ENCODE assay signal across 17 cellular contexts in the genomic region with DNA sequence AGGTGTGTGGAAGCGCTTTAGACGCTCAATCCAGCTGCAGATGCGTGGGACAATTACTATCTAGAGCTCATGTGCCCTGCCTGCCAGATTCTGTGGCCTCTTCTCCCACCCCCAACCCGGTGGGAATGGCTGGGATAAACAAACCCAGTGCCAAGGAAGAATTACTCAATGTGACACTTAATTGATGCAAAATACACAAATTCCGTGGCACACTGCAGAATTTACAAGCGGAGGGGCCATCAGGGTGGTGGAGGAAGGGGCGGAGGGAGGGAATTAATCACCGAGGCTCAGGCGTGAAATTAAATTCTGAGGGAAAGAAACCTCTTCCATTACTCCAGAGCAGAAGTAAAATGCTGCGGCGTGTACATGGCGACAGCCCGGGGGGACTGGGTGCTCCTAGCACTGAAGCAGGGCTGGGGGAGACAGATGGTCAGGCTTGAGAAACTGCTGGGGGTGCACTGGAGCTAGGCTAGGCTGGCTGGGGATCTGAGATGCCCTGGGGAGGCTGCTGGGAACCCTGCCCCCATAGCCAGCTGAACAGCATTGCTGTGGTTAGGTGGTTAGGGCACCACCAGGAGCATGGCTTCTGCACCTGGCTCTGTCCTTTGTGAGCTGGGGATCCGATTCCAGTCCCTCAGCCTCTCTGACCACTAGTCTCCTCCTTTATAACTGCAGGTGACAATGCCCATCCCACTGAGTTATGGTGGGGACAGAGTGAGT.
A peak's percentile ranks its signal among the peaks of the same experiment; 100 is the strongest.
DNase-seq lines count a peak whose midpoint lies in the region; ATAC-seq and TF ChIP-seq lines count a peak whose summit lies in the region.
"Had no signal": no experiment of that assay in that cellular context is flagged by ENCODE, and none has a peak within 500 bp of the region (broad histone marks: within the 10 kb centered on the region; RNA-seq: fewer than 3 reads in every experiment).

No MANE protein-coding gene starts in this region.

- H3K4me3 Mint-ChIP-seq in naive thymus-derived CD8-positive, alpha-beta T cell = no peak overlapping the region
- H3K4me3 Mint-ChIP-seq: activated T-cell treated with anti-CD3 and anti-CD28 coated beads, Interleukin-2, amount 50 U/mL, for 72 hours; naive thymus-derived CD4-positive, alpha-beta T cell had no signal

- no peaks in the 10 kb centered on the region for H3K9me3 Mint-ChIP-seq in naive thymus-derived CD8-positive, alpha-beta T cell
- H3K9me3 Mint-ChIP-seq: activated T-cell treated with anti-CD3 and anti-CD28 coated beads, Interleukin-2, amount 50 U/mL, for 72 hours; naive thymus-derived CD4-positive, alpha-beta T cell had no signal

- H3K4me1 ChIP-seq in thyroid gland = peaks cover 18 to 25% of the 10 kb centered on the region in 2 donors
- H3K4me1 ChIP-seq: adrenal gland, colonic mucosa, right lobe of liver had no signal

- ATAC-seq in naive thymus-derived CD8-positive, alpha-beta T cell = no peak
- ATAC-seq in HG03439 (IDR thresholded peaks at IDR 0.05; ENCODE audit: unreplicated experiment) = no peak
- ATAC-seq: activated T-cell treated with anti-CD3 and anti-CD28 coated beads, Interleukin-2, amount 50 U/mL, for 72 hours; left cardiac atrium; naive thymus-derived CD4-positive, alpha-beta T cell; right lobe of liver had no signal

- no peak overlapping the region for H3K27ac Mint-ChIP-seq in naive thymus-derived CD8-positive, alpha-beta T cell
- H3K27ac Mint-ChIP-seq: activated T-cell treated with anti-CD3 and anti-CD28 coated beads, Interleukin-2, amount 50 U/mL, for 72 hours; naive thymus-derived CD4-positive, alpha-beta T cell had no signal

- DNase-seq in DMS 273 (lab: John Stamatoyannopoulos, UW; ENCODE audit: unreplicated experiment) (peak; percentile 85), LHCN-M2 (ENCODE audit: low read depth) (peak; percentile 60), NCI-H526 treated with DMSO at 0.1 percent for 48 hours (lab: John Stamatoyannopoulos, UW) (peak; percentile 91), myocyte (ENCODE audit: low read depth) (peak; percentile 94), thyroid gland (no peak)
- DNase-seq in naive thymus-derived CD8-positive, alpha-beta T cell = no peak
- DNase-seq in stimulated activated CD4-positive, alpha-beta T cell treated with anti-CD3 and anti-CD28 coated beads, Interleukin-4, amount 100 ng/mL, for 24 hours = no peak
- DNase-seq: activated CD4-positive, alpha-beta T cell treated with anti-CD3 and anti-CD28 coated beads for 1 hour; activated T-cell treated with anti-CD3 and anti-CD28 coated beads, Interleukin-2, amount 50 U/mL, for 72 hours; adrenal gland; BE2C; colonic mucosa; left cardiac atrium; naive thymus-derived CD4-positive, alpha-beta T cell; right lobe of liver; stimulated activated naive CD4-positive, alpha-beta T cell had no signal

- H3K4me1 Mint-ChIP-seq in naive thymus-derived CD8-positive, alpha-beta T cell = peaks cover 0 to 7% (median 4%) of the 10 kb centered on the region in 4 donors

- no peak for TF ChIP-seq CTCF in thyroid gland (IDR thresholded peaks at IDR 0.05)

- 68 to 73% methylated on average over 14 of the region's 14 CpGs for WGBS in thyroid gland, 2 donors

- no peaks in the 10 kb centered on the region for H3K36me3 ChIP-seq in thyroid gland
- H3K36me3 ChIP-seq: adrenal gland, BE2C, colonic mucosa, right lobe of liver had no signal

- no peak for TF ChIP-seq POLR2A in thyroid gland (IDR thresholded peaks at IDR 0.05)

- POLR2A ChIA-PET in naive thymus-derived CD8-positive, alpha-beta T cell (lab: Charles Lee) = interaction anchor here (0.7 kb wide), 1 partner anchor 1100 kb away, joined by 3 read pairs; no protein-coding TSS in a partner anchor

- no peak overlapping the region for H3K27ac ChIP-seq in thyroid gland
- H3K27ac ChIP-seq: adrenal gland, colonic mucosa, right lobe of liver had no signal

- no peaks in the 10 kb centered on the region for H3K27me3 ChIP-seq in thyroid gland
- H3K27me3 ChIP-seq: adrenal gland, BE2C, colonic mucosa, right lobe of liver had no signal

- H3K9me3 ChIP-seq in thyroid gland = no peaks in the 10 kb centered on the region
- H3K9me3 ChIP-seq: adrenal gland, BE2C, colonic mucosa, right lobe of liver had no signal

- H3K36me3 Mint-ChIP-seq in naive thymus-derived CD8-positive, alpha-beta T cell = no peaks in the 10 kb centered on the region
- H3K36me3 Mint-ChIP-seq: naive thymus-derived CD4-positive, alpha-beta T cell had no signal

- peaks cover 0 to 10% (median 4%) of the 10 kb centered on the region in 5 donors for H3K27me3 Mint-ChIP-seq in naive thymus-derived CD8-positive, alpha-beta T cell

- no peak overlapping the region for H3K4me3 ChIP-seq in thyroid gland (replicated peaks in 1 of 3)
- H3K4me3 ChIP-seq: adrenal gland, colonic mucosa, right lobe of liver had no signal

- intact Hi-C loops in thyroid gland (cut with DNase I) = no loop called here

Comparison
In these comparisons a context has a peak if more than half of its experiments do, and no peak if none do; other contexts are left out.
1. DNase-seq: peak in DMS 273 (single experiment), LHCN-M2 (single experiment), NCI-H526 treated with DMSO at 0.1 percent for 48 hours (single experiment) and myocyte (single experiment); none in naive thymus-derived CD8-positive, alpha-beta T cell (0 of 10), stimulated activated CD4-positive, alpha-beta T cell treated with anti-CD3 and anti-CD28 coated beads, Interleukin-4, amount 100 ng/mL, for 24 hours (single experiment) and thyroid gland (0 of 2).